34 cellular contexts compared by ENCODE assay signal in the genomic region with DNA sequence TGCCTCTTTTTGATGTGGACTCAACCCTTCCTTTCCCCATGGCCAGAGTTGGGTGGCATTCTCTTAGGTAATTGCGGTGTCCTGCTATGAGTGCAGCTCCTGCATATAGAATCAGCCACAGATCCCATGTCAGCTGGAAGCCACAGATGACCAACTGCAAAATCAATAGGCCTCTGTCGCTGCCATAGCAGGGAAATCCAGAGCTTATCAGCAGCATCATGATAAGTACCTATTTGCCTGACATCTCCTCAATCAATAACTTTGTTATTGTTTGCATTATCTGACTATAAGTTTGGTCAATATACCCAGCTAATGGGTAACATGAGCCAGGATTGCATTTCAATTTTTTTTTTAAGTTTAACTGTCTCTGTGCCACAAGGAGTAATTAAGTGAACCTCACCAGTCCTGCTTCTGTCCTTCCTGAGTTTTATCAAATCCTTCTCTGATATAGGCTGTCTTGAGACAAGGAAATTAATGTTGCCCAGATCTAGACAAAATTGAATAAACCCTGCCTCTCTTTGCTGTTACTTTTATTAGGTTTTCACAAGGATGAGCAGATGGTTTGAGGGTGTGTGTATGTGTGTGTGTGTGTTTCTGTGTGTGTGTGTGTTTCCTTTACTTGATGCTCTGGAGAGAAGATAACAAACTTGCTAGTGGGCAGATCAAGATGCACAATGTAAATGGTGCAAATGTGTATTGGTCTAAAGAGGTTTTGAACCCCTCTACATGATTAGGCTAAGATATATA. TPM values are rescaled to one million over a fixed set of nuclear protein-coding genes. Genes with fewer than 3 reads are reported as not detected.
DNase-seq lines count a peak whose midpoint lies in the region; ATAC-seq, FAIRE-seq and TF ChIP-seq lines count a peak whose summit lies in the region.
"Had no signal": no experiment of that assay in that cellular context is flagged by ENCODE, and none has a peak within 500 bp of the region (broad histone marks: within the 10 kb centered on the region; RNA-seq: fewer than 3 reads in every experiment).

No MANE protein-coding gene starts in this region.

- 0 out of 2 replicates have a peak, but pooled peaks have one; percentile 6 for TF ChIP-seq CTCF in C4-2B (conservative IDR thresholded peaks at IDR 0.05)
- TF ChIP-seq CTCF in glutamatergic neuron (IDR thresholded peaks at IDR 0.05; ENCODE audit: partially characterized antibody, unreplicated experiment) = no peak
- no peak for TF ChIP-seq CTCF in kidney (IDR thresholded peaks at IDR 0.05; ENCODE audit: borderline replicate concordance, extremely low read depth, insufficient read depth)

- H3K36me3 Mint-ChIP-seq in glutamatergic neuron (ENCODE audit: unreplicated experiment) = no peaks in the 10 kb centered on the region
- H3K36me3 Mint-ChIP-seq: CD4-positive, CD25-positive, alpha-beta regulatory T cell had no signal

- H3K4me1 ChIP-seq in kidney (ENCODE audit: control insufficient read depth in 1 of 2, insufficient read depth in 1 of 2, low read depth in 1 of 2, low read length in 2 of 2) = peaks cover 0 to 2% of the 10 kb centered on the region in 2 donors
- H3K4me1 ChIP-seq: Peyer's patch, uterus had no signal

- no peaks in the 10 kb centered on the region for H3K9me3 ChIP-seq in kidney (ENCODE audit: control insufficient read depth in 1 of 2, low read length in 2 of 2)
- H3K9me3 ChIP-seq: ascending aorta, neutrophil, Peyer's patch, spleen, uterus had no signal

- H3K9ac ChIP-seq in kidney (ENCODE audit: low read length in 2 of 2) = no peak overlapping the region

- H3K4me1 Mint-ChIP-seq in glutamatergic neuron (ENCODE audit: low read depth, unreplicated experiment) = peaks cover 79% of the 10 kb centered on the region

- intact Hi-C loops in kidney (cut with DNase I) = loop anchor here (10.0 kb wide), 2 partner anchors 485 to 675 kb away; no protein-coding TSS in a partner anchor

- peak overlapping the region; percentile 99 for H3K27ac Mint-ChIP-seq in glutamatergic neuron (ENCODE audit: unreplicated experiment)
- H3K27ac Mint-ChIP-seq: activated CD4-positive, alpha-beta T cell treated with anti-CD3 and anti-CD28 coated beads, Interleukin-2, amount 10 ng/mL, durations not matched to agents 7 days and 5 days; CD4-positive, CD25-positive, alpha-beta regulatory T cell; stimulated activated naive CD8-positive, alpha-beta T cell treated with anti-CD3 and anti-CD28 coated beads, Interleukin-15, amount 100 ng/mL, for 72 hours had no signal

- DNase-seq in NCI-H1417 (lab: John Stamatoyannopoulos, UW) (peak in 2 of 3 experiments; percentile 50 to 83), NCI-H1417 treated with DMSO at 0.1 percent for 48 hours (lab: John Stamatoyannopoulos, UW) (no peak), NCI-H446 (lab: John Stamatoyannopoulos, UW) (peak; percentile 35 to 48), glutamatergic neuron (peak; percentile 66), kidney (no peak)
- DNase-seq: 8988T; activated CD4-positive, alpha-beta T cell treated with anti-CD3 and anti-CD28 coated beads, Interleukin-2, amount 10 ng/mL, durations not matched to agents 7 days and 5 days; activated effector memory CD4-positive, alpha-beta T cell treated with Interleukin-2 at 50 U/mL for 16 hours; activated T-cell treated with anti-CD3 and anti-CD28 coated beads, Interleukin-2, amount 50 U/mL, for 1 hour; CD4-positive, CD25-positive, alpha-beta regulatory T cell; cortex of kidney; effector memory CD4-positive, alpha-beta T cell; GOT3; KBM-7; NCI-H1105 treated with DMSO at 0.1 percent for 48 hours; NCI-H2107; Peyer's patch; posterior cingulate gyrus; SHP77 treated with DMSO at 0.1 percent for 48 hours; spleen; stimulated activated CD4-positive, alpha-beta T cell treated with anti-CD3 and anti-CD28 coated beads, Interleukin-2, amount 100 ng/mL, for 24 hours; stimulated activated naive CD8-positive, alpha-beta T cell treated with anti-CD3 and anti-CD28 coated beads, Interleukin-15, amount 100 ng/mL, for 72 hours; T1000; uterus had no signal

- no peak for ATAC-seq in HG03139 (IDR thresholded peaks at IDR 0.05; ENCODE audit: unreplicated experiment)
- no peak for ATAC-seq in HG03342 (IDR thresholded peaks at IDR 0.05; ENCODE audit: unreplicated experiment)
- ATAC-seq: left lobe of liver; stimulated activated naive CD8-positive, alpha-beta T cell treated with anti-CD3 and anti-CD28 coated beads, Interleukin-15, amount 100 ng/mL, for 72 hours had no signal

- no peak for FAIRE-seq in kidney (lab: Jason Lieb, UNC)
- FAIRE-seq: GM18507, GM19239, HTR-8/SVneo had no signal

- H3K36me3 ChIP-seq in kidney (ENCODE audit: control insufficient read depth in 1 of 2, insufficient read depth in 2 of 2, low read length in 2 of 2) = no peaks in the 10 kb centered on the region
- H3K36me3 ChIP-seq: ascending aorta, neutrophil, Peyer's patch, spleen, uterus, WERI-Rb-1 had no signal

- peak overlapping the region; percentile 80 for H3K4me3 Mint-ChIP-seq in glutamatergic neuron (ENCODE audit: unreplicated experiment)
- H3K4me3 Mint-ChIP-seq: activated CD4-positive, alpha-beta T cell treated with anti-CD3 and anti-CD28 coated beads, Interleukin-2, amount 10 ng/mL, durations not matched to agents 7 days and 5 days; CD4-positive, CD25-positive, alpha-beta regulatory T cell; stimulated activated naive CD8-positive, alpha-beta T cell treated with anti-CD3 and anti-CD28 coated beads, Interleukin-15, amount 100 ng/mL, for 72 hours had no signal

- H3K27me3 Mint-ChIP-seq in glutamatergic neuron (ENCODE audit: unreplicated experiment) = peaks cover 24% of the 10 kb centered on the region
- H3K27me3 Mint-ChIP-seq: activated CD4-positive, alpha-beta T cell treated with anti-CD3 and anti-CD28 coated beads, Interleukin-2, amount 10 ng/mL, durations not matched to agents 7 days and 5 days; CD4-positive, CD25-positive, alpha-beta regulatory T cell; stimulated activated naive CD8-positive, alpha-beta T cell treated with anti-CD3 and anti-CD28 coated beads, Interleukin-15, amount 100 ng/mL, for 72 hours had no signal

- no peak overlapping the region for H3K4me3 ChIP-seq in kidney (ENCODE audit: low read length in 2 of 2)
- H3K4me3 ChIP-seq: ascending aorta, Peyer's patch, spleen, uterus had no signal

- H3K27ac ChIP-seq in C4-2B = peak overlapping the region; percentile 32; the same call in 1 of the 2 replicates
- no peak overlapping the region for H3K27ac ChIP-seq in kidney (ENCODE audit: low read depth in 2 of 2, low read length in 2 of 2)
- H3K27ac ChIP-seq: ascending aorta, neutrophil, Peyer's patch, spleen, uterus, WERI-Rb-1 had no signal

- H3K9me3 Mint-ChIP-seq in glutamatergic neuron (ENCODE audit: unreplicated experiment) = peaks cover 35% of the 10 kb centered on the region
- H3K9me3 Mint-ChIP-seq: activated CD4-positive, alpha-beta T cell treated with anti-CD3 and anti-CD28 coated beads, Interleukin-2, amount 10 ng/mL, durations not matched to agents 7 days and 5 days; CD4-positive, CD25-positive, alpha-beta regulatory T cell; stimulated activated naive CD8-positive, alpha-beta T cell treated with anti-CD3 and anti-CD28 coated beads, Interleukin-15, amount 100 ng/mL, for 72 hours had no signal

RNA-seq across cellular contexts. Expression of a gene that starts 59.6 kb away (rescaled TPM):
- total RNA-seq in glutamatergic neuron (ENCODE audit: unreplicated experiment) (108 TPM), kidney (63.8 TPM)
- 8.9 TPM for polyA plus RNA-seq in kidney (ENCODE audit: insufficient read depth, low read depth, low replicate concordance)

Comparison
In these comparisons a context has a peak if more than half of its experiments do, and no peak if none do; other contexts are left out.
1. DNase-seq: peak in NCI-H1417 (2 of 3), NCI-H446 (2 of 2) and glutamatergic neuron (single experiment); none in NCI-H1417 treated with DMSO at 0.1 percent for 48 hours (single experiment) and kidney (single experiment).